Comparison of ENCODE assay signal across 8 cellular contexts in genomic region chr1:115089443-115090340, GRCh38. TPM values are rescaled to one million over a fixed set of nuclear protein-coding genes. Genes with fewer than 3 reads are reported as not detected.
DNase-seq lines count a peak whose midpoint lies in the region; ATAC-seq and TF ChIP-seq lines count a peak whose summit lies in the region.

TSPAN2 (minus strand) TSS chr1:115089503; CDS start chr1:115089432, 71 bp downstream.

- no peaks in the 10 kb centered on the region for H3K36me3 Mint-ChIP-seq in HFFc6 (ENCODE audit: low read depth)
- H3K36me3 Mint-ChIP-seq in activated B cell treated with CpG ODN at 0.5 μM for 24 hours (ENCODE audit: low read depth): no peaks in the 10 kb centered on the region
- peaks cover 2% of the 10 kb centered on the region for H3K36me3 Mint-ChIP-seq in chondrocyte (ENCODE audit: low read depth)

- peak; percentile 63 for TF ChIP-seq CTCF in HFFc6 (IDR thresholded peaks at IDR 0.05)
- TF ChIP-seq CTCF in activated B cell treated with CpG ODN at 0.5 μM for 24 hours (IDR thresholded peaks at IDR 0.05): no peak
- peak; percentile 67 for TF ChIP-seq CTCF in chondrocyte (IDR thresholded peaks at IDR 0.05)

- peak; percentile 87 for ATAC-seq in activated B cell treated with CpG ODN at 0.5 μM for 24 hours (ENCODE audit: low read depth)
- ATAC-seq in left lobe of liver: peak; percentile 52

- POLR2A ChIA-PET in activated B cell treated with CpG ODN at 0.5 μM for 24 hours (lab: Charles Lee): interaction anchor here (2.7 kb wide), 1 partner anchor 9 kb away, joined by 14 read pairs; no protein-coding TSS in a partner anchor

- CTCF ChIA-PET in activated B cell treated with CpG ODN at 0.5 μM for 24 hours (lab: Charles Lee): interaction anchor here (1.0 kb wide), 1 partner anchor 110 kb away, joined by 3 read pairs; no protein-coding TSS in a partner anchor

- peaks cover 14% of the 10 kb centered on the region for H3K4me1 Mint-ChIP-seq in HFFc6 (ENCODE audit: low read depth)
- peaks cover 11% of the 10 kb centered on the region for H3K4me1 Mint-ChIP-seq in activated B cell treated with CpG ODN at 0.5 μM for 24 hours
- peaks cover 72% of the 10 kb centered on the region for H3K4me1 Mint-ChIP-seq in chondrocyte (ENCODE audit: low read depth)

- H3K9me3 Mint-ChIP-seq in HFFc6 (no peaks in the 10 kb centered on the region), activated B cell treated with CpG ODN at 0.5 μM for 24 hours (no peaks in the 10 kb centered on the region), chondrocyte (ENCODE audit: low read depth) (peaks cover 5% of the 10 kb centered on the region)

- H3K4me3 Mint-ChIP-seq in HFFc6 (peak within 1 kb of the TSS; percentile 85), activated B cell treated with CpG ODN at 0.5 μM for 24 hours (peak within 1 kb of the TSS; percentile 86), chondrocyte (ENCODE audit: unreplicated experiment) (peak within 1 kb of the TSS; percentile 84)

- intact Hi-C loops in activated B cell treated with CpG ODN at 0.5 μM for 24 hours (cut with micrococcal nuclease): loop anchor here (1.0 to 10.0 kb wide), 4 partner anchors 10 to 335 kb away; partner anchors contain the start of genes CSDE1 and SIKE1

- H3K27me3 Mint-ChIP-seq in HFFc6 (ENCODE audit: insufficient read depth) (no peaks in the 10 kb centered on the region; the same call in 1 of the 2 replicates), activated B cell treated with CpG ODN at 0.5 μM for 24 hours (peaks cover 13% of the 10 kb centered on the region), chondrocyte (ENCODE audit: low read depth) (no peaks in the 10 kb centered on the region)

- peak; percentile 60 for DNase-seq in 8988T
- no peak for DNase-seq in HFFc6
- peak; percentile 44 for DNase-seq in activated B cell treated with CpG ODN at 0.5 μM for 24 hours
- peak; percentile 98 for DNase-seq in chondrocyte (ENCODE audit: low spot score)
- DNase-seq in left lobe of liver (ENCODE audit: low spot score): no peak
- peak; percentile 44 to 49 for DNase-seq in stimulated activated CD4-positive, alpha-beta T cell treated with anti-CD3 and anti-CD28 coated beads, Interleukin-4, amount 100 ng/mL, for 4 hours
- no peak for DNase-seq in medulla oblongata (ENCODE audit: extremely low spot score)
- DNase-seq in dedifferentiated amniotic fluid mesenchymal stem cell (ENCODE audit: extremely low spot score): no peak

- H3K27ac Mint-ChIP-seq in HFFc6 (peak within 1 kb of the TSS; percentile 75), activated B cell treated with CpG ODN at 0.5 μM for 24 hours (no peak within 1 kb of the TSS), chondrocyte (ENCODE audit: unreplicated experiment) (peak within 1 kb of the TSS; percentile 93)

RNA-seq across cellular contexts. Expression of gene TSPAN2, which starts in this region (rescaled TPM):
- 1 to 10 TPM; 4.2 to 6.9 (median 5.1) TPM for total RNA-seq in HFFc6 (2021; fragmentation: NEBNext Ultra II Directional; extraction: Animal tissue kit (Norgen Biotek cat#: 25700))
- total RNA-seq in activated B cell treated with CpG ODN at 0.5 μM for 24 hours (0.91 TPM in 1 of 2 replicates, not detected in the other), chondrocyte (218 to 498 TPM (median 227 TPM) in 3 replicates), left lobe of liver (0.60 TPM)

Comparison
In these comparisons a context has a peak if more than half of its experiments do, and no peak if none do; other contexts are left out.
1. RNA of gene TSPAN2 (total RNA-seq): 218 to 498 TPM in chondrocyte; 4.2 to 6.9 TPM in HFFc6, 0.91 TPM in activated B cell treated with CpG ODN at 0.5 μM for 24 hours and 0.60 TPM in left lobe of liver (single experiment); every median in the first group is over 10 times any median in the second.
2. Peak in DNase-seq and ATAC-seq in activated B cell treated with CpG ODN at 0.5 μM for 24 hours; RNA of the gene not detected or under 1 TPM.
3. Peak in ATAC-seq in left lobe of liver; RNA of the gene not detected or under 1 TPM.
4. DNase-seq: peak in 8988T (single experiment), chondrocyte (single experiment) and stimulated activated CD4-positive, alpha-beta T cell treated with anti-CD3 and anti-CD28 coated beads, Interleukin-4, amount 100 ng/mL, for 4 hours (2 of 2); none in HFFc6 (single experiment), left lobe of liver (single experiment), medulla oblongata (single experiment) and dedifferentiated amniotic fluid mesenchymal stem cell (single experiment).
5. Peak in every context shown above with its lines, with median percentiles within 50 percentile points of each other: H3K4me3 Mint-ChIP-seq.